Comparison of ENCODE assay signal across 16 cellular contexts in the genomic region with DNA sequence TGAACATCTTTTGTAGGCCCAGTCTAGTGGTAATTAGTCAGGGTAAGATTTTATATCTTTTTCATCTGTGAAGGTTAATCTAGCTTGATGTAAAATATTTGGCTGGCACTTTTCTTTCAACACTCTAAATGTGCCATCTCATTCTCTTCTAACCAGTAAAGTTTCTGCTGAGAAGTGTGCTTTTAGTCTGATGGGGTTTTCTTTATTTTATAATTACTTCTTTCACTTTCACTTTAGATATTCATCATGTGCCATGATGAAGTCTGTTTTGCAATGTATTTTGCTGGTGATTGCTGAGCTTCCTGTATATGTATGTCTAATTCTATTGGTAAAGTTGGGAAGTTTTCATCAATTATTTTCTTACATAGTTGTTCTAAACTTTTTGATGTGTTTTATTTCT. TPM values are rescaled to one million over a fixed set of nuclear protein-coding genes. Genes with fewer than 3 reads are reported as not detected.
A peak's percentile ranks its signal among the peaks of the same experiment; 100 is the strongest.
DNase-seq lines count a peak whose midpoint lies in the region; ATAC-seq, FAIRE-seq and TF ChIP-seq lines count a peak whose summit lies in the region.
"Had no signal": no experiment of that assay in that cellular context is flagged by ENCODE, and none has a peak within 500 bp of the region (broad histone marks: within the 10 kb centered on the region; RNA-seq: fewer than 3 reads in every experiment).

No MANE protein-coding gene starts in this region.

- no peaks in the 10 kb centered on the region for H4K20me1 ChIP-seq in BLaER1 treated with 17β-estradiol and CSF1 and Interleukin-3, amounts not matched to agents 10 nM and 100 nM

- FAIRE-seq in RCC 7860 (lab: Jason Lieb, UNC), result no peak
- FAIRE-seq: D721Med had no signal

- CTCF ChIA-PET in CD8-positive, alpha-beta memory T cell (lab: Charles Lee), result no interaction called here

- peaks cover 4 to 63% (median 11%) of the 10 kb centered on the region in 3 donors for H3K36me3 Mint-ChIP-seq in CD8-positive, alpha-beta memory T cell

- H3K9me3 Mint-ChIP-seq in CD8-positive, alpha-beta memory T cell, result peaks cover 14 to 33% (median 16%) of the 10 kb centered on the region in 5 donors

- peaks cover 0 to 1% of the 10 kb centered on the region in 2 donors for H3K27me3 Mint-ChIP-seq in CD8-positive, alpha-beta memory T cell
- H3K27me3 Mint-ChIP-seq: B cell; CD4-positive, alpha-beta T cell had no signal

- ATAC-seq in GM19395 (IDR thresholded peaks at IDR 0.05; ENCODE audit: unreplicated experiment) (no peak), GM19452 (IDR thresholded peaks at IDR 0.05; ENCODE audit: unreplicated experiment) (no peak)

- no peak overlapping the region for H3K4me2 ChIP-seq in BLaER1 treated with 17β-estradiol and CSF1 and Interleukin-3, amounts not matched to agents 10 nM and 100 nM

- no peak overlapping the region for H3K9ac ChIP-seq in BLaER1 treated with 17β-estradiol and CSF1 and Interleukin-3, amounts not matched to agents 10 nM and 100 nM

- H3K4me1 ChIP-seq in BLaER1 treated with 17β-estradiol and CSF1 and Interleukin-3, amounts not matched to agents 10 nM and 100 nM, result no peaks in the 10 kb centered on the region
- H3K4me1 ChIP-seq in CD8-positive, alpha-beta memory T cell (ENCODE audit: insufficient read depth, low read length), result no peaks in the 10 kb centered on the region
- H3K4me1 ChIP-seq: HAP-1 had no signal

- peaks cover 50 to 77% (median 68%) of the 10 kb centered on the region in 11 experiments for H3K9me3 ChIP-seq in BLaER1 treated with 17β-estradiol and CSF1 and Interleukin-3, amounts not matched to agents 10 nM and 100 nM (replicated peaks in 1 of 11)
- no peaks in the 10 kb centered on the region for H3K9me3 ChIP-seq in CD8-positive, alpha-beta memory T cell (ENCODE audit: low read length)
- H3K9me3 ChIP-seq: HAP-1 had no signal

- H3K27me3 ChIP-seq in BLaER1 treated with 17β-estradiol and CSF1 and Interleukin-3, amounts not matched to agents 10 nM and 100 nM, result no peaks in the 10 kb centered on the region
- no peaks in the 10 kb centered on the region for H3K27me3 ChIP-seq in CD8-positive, alpha-beta memory T cell (ENCODE audit: insufficient read depth, low read length, poor library complexity, severe bottlenecking)

- DNase-seq in CD8-positive, alpha-beta memory T cell, result no peak
- DNase-seq in RPMI7951 (ENCODE audit: low read depth) (peak; percentile 11), fibroblast of pulmonary artery (ENCODE audit: low read depth) (peak; percentile 3), RCC 7860 (ENCODE audit: low spot score) (no peak)
- DNase-seq: CD4-positive, alpha-beta T cell; DMS79; NCI-H1436; NCI-H2029 treated with DMSO at 0.1 percent for 48 hours; NCI-H510A treated with DMSO at 0.1 percent for 48 hours; SIG-M5 had no signal

- no peak for TF ChIP-seq CTCF in fibroblast of pulmonary artery (IDR thresholded peaks at IDR 0.05; ENCODE audit: low read length, missing control alignments)

- peak overlapping the region in 3 of 8 donors; percentile 38 to 48 (median 41) for H3K27ac Mint-ChIP-seq in CD8-positive, alpha-beta memory T cell
- H3K27ac Mint-ChIP-seq: B cell; CD4-positive, alpha-beta T cell had no signal

- H3K27ac ChIP-seq in BLaER1 treated with 17β-estradiol and CSF1 and Interleukin-3, amounts not matched to agents 10 nM and 100 nM, result peak overlapping the region in 6 of 11 experiments; percentile 31 to 64 (median 44); a peak in 9 of 22 replicates
- no peak overlapping the region for H3K27ac ChIP-seq in CD8-positive, alpha-beta memory T cell (ENCODE audit: low read depth, low read length)

- POLR2A ChIA-PET in CD8-positive, alpha-beta memory T cell (lab: Charles Lee), result no interaction called here

- no peak overlapping the region for H3K4me3 ChIP-seq in BLaER1 treated with 17β-estradiol and CSF1 and Interleukin-3, amounts not matched to agents 10 nM and 100 nM
- H3K4me3 ChIP-seq in CD8-positive, alpha-beta memory T cell (ENCODE audit: low read length), result no peak overlapping the region
- H3K4me3 ChIP-seq in fibroblast of pulmonary artery (replicated peaks; ENCODE audit: low read depth, low read length), result no peak overlapping the region
- H3K4me3 ChIP-seq: HAP-1 had no signal

- H3K4me3 Mint-ChIP-seq in CD8-positive, alpha-beta memory T cell, result peak overlapping the region in 6 of 7 donors; percentile 26 to 70 (median 42)
- H3K4me3 Mint-ChIP-seq: B cell; CD4-positive, alpha-beta T cell had no signal

- peaks cover 11 to 78% (median 65%) of the 10 kb centered on the region in 11 experiments; a peak in 21 of 22 replicates for H3K36me3 ChIP-seq in BLaER1 treated with 17β-estradiol and CSF1 and Interleukin-3, amounts not matched to agents 10 nM and 100 nM
- H3K36me3 ChIP-seq in CD8-positive, alpha-beta memory T cell (ENCODE audit: insufficient read depth, low read length), result no peaks in the 10 kb centered on the region
- H3K36me3 ChIP-seq: HAP-1 had no signal

- peaks cover 15 to 20% (median 19%) of the 10 kb centered on the region in 3 donors for H3K4me1 Mint-ChIP-seq in CD8-positive, alpha-beta memory T cell
- H3K4me1 Mint-ChIP-seq: B cell had no signal

RNA-seq across cellular contexts. Expression of a gene that starts 31.9 kb away (rescaled TPM):
- total RNA-seq in CD8-positive, alpha-beta memory T cell, result 10 to 100 TPM; 12.6 to 13.1 TPM
- polyA plus RNA-seq in CD8-positive, alpha-beta memory T cell, result 1.6 TPM
- total RNA-seq in RPMI7951 (2014; rRNA removed; shearing (Covaris generic)), result 4.9 and 8.3 TPM in 2 replicates

Comparison
In these comparisons a context has a peak if more than half of its experiments do, and no peak if none do; other contexts are left out.
1. DNase-seq: peak in RPMI7951 (single experiment) and fibroblast of pulmonary artery (single experiment); none in CD8-positive, alpha-beta memory T cell (0 of 5) and RCC 7860 (single experiment).